12 cellular contexts compared by ENCODE assay signal in genomic region chr6:108736832-108737231, GRCh38.
DNase-seq lines count a peak whose midpoint lies in the region; ATAC-seq and TF ChIP-seq lines count a peak whose summit lies in the region.
"Had no signal": no experiment of that assay in that cellular context is flagged by ENCODE, and none has a peak within 500 bp of the region (broad histone marks: within the 10 kb centered on the region; RNA-seq: fewer than 3 reads in every experiment).

No MANE protein-coding gene starts in this region.

- H2BK12ac ChIP-seq in H9 (ENCODE audit: insufficient read length, low read depth, low read length), result no peak overlapping the region

- TF ChIP-seq CTCF in H9 (conservative IDR thresholded peaks at IDR 0.05), result no peak
- no peak for TF ChIP-seq CTCF in fibroblast of the aortic adventitia (IDR thresholded peaks at IDR 0.05; ENCODE audit: insufficient read depth, low read length)
- TF ChIP-seq CTCF in retinal pigment epithelial cell (conservative IDR thresholded peaks at IDR 0.05; ENCODE audit: low read depth, low read length), result no peak

- H3K27ac Mint-ChIP-seq in H9, result no peak overlapping the region; a peak in 2 of 7 replicates

- ATAC-seq in GM18907 (IDR thresholded peaks at IDR 0.05; ENCODE audit: unreplicated experiment), result no peak

- WGBS in H9 (ENCODE audit: extremely low coverage, insufficient read length, low lambda C conversion rate), result 100% methylated on average over 1 of the region's 4 CpGs

- H3K4me3 Mint-ChIP-seq in H9, result no peak overlapping the region; a peak in 1 of 5 replicates

- no peaks in the 10 kb centered on the region for H3K36me3 Mint-ChIP-seq in H9 (ENCODE audit: insufficient read depth in 1 of 3, low read depth in 3 of 3)

- no peak overlapping the region for H3K14ac ChIP-seq in H9 (ENCODE audit: insufficient read depth, low read length)

- DNase-seq in H9 (peak; percentile 85), SJSA1 (ENCODE audit: low read depth in 1 of 2, low spot score in 2 of 2) (peak; percentile 78 to 88), fibroblast of the aortic adventitia (ENCODE audit: low read depth) (peak; percentile 90), retinal pigment epithelial cell (ENCODE audit: low read depth) (peak; percentile 87), DMS79 (lab: John Stamatoyannopoulos, UW) (no peak), NCI-H1930 (lab: John Stamatoyannopoulos, UW) (no peak)
- no peak for DNase-seq in effector CD4-positive, alpha-beta T cell
- DNase-seq: activated CD4-positive, alpha-beta T cell treated with anti-CD3 and anti-CD28 coated beads, Interleukin-2, amount 50 U/mL, for 1 hour; NCI-H2171 treated with DMSO at 0.1 percent for 48 hours; occipital lobe; stimulated activated naive CD4-positive, alpha-beta T cell treated with Interleukin-2 at 50 U/mL for 16 hours had no signal

- H3K4me3 ChIP-seq in SJSA1 (no peak overlapping the region), fibroblast of the aortic adventitia (ENCODE audit: low read depth, low read length) (no peak overlapping the region), retinal pigment epithelial cell (ENCODE audit: low read length) (no peak overlapping the region)

- no peak overlapping the region for H2BK120ac ChIP-seq in H9 (ENCODE audit: low read depth, low read length, poor library complexity, severe bottlenecking)

- H3K9ac ChIP-seq in H9 (ENCODE audit: extremely low read depth, insufficient read length, low read length), result no peak overlapping the region

- H3K9me3 Mint-ChIP-seq in H9, result no peaks in the 10 kb centered on the region; a peak in 1 of 5 replicates

- H3K4me1 ChIP-seq in H9 (ENCODE audit: insufficient read depth, low read length) (peaks cover 4% of the 10 kb centered on the region; the same call in 1 of the 2 replicates), SJSA1 (replicated peaks) (peaks cover 41% of the 10 kb centered on the region)

- H3K79me2 ChIP-seq in H9 (ENCODE audit: insufficient read depth, low read length), result no peaks in the 10 kb centered on the region

- no peak overlapping the region for H4K5ac ChIP-seq in H9 (ENCODE audit: insufficient read length, low read depth, low read length)

- H3K79me1 ChIP-seq in H9 (ENCODE audit: insufficient read depth, low read depth, low read length, poor library complexity, severe bottlenecking), result no peaks in the 10 kb centered on the region

- H3T11ph ChIP-seq in H9 (ENCODE audit: low read length), result no peak overlapping the region

- H3K4me1 Mint-ChIP-seq in H9, result peaks cover 46 to 49% of the 10 kb centered on the region in 2 experiments

- no peak overlapping the region for H2BK5ac ChIP-seq in H9 (ENCODE audit: insufficient read length, low read length)

- no peak overlapping the region for H2AK5ac ChIP-seq in H9 (ENCODE audit: insufficient read length, low read length)

- H2AFZ ChIP-seq in H9 (ENCODE audit: low read length), result no peak overlapping the region

- H3K23ac ChIP-seq in H9 (ENCODE audit: insufficient read length, low read depth, low read length), result no peak overlapping the region

- H3K27ac ChIP-seq in H9 (ENCODE audit: insufficient read length, low read depth, low read length) (no peak overlapping the region), SJSA1 (peak overlapping the region; percentile 64)

- H2BK15ac ChIP-seq in H9 (ENCODE audit: low read depth, low read length), result no peak overlapping the region

- no peak overlapping the region for H4K8ac ChIP-seq in H9 (replicated peaks; ENCODE audit: insufficient read length, low read depth, low read length)

- no peak overlapping the region for H3K18ac ChIP-seq in H9 (ENCODE audit: insufficient read length, low read depth, low read length)

- H3K9me3 ChIP-seq in H9 (ENCODE audit: control insufficient read depth, low read depth, low read length), result no peaks in the 10 kb centered on the region
- no peaks in the 10 kb centered on the region for H3K9me3 ChIP-seq in SJSA1 (replicated peaks)

- no peaks in the 10 kb centered on the region for H3K27me3 ChIP-seq in H9 (ENCODE audit: insufficient read depth, low read length)
- no peaks in the 10 kb centered on the region for H3K27me3 ChIP-seq in SJSA1 (replicated peaks)

- no peak overlapping the region for H3K4me2 ChIP-seq in H9 (ENCODE audit: insufficient read depth, insufficient read length, low read length)

- no peak overlapping the region for H2BK20ac ChIP-seq in H9 (ENCODE audit: low read depth, low read length, poor library complexity, severe bottlenecking)

- no peaks in the 10 kb centered on the region for H4K20me1 ChIP-seq in H9 (ENCODE audit: control insufficient read depth, insufficient read depth, insufficient read length)

- H3K56ac ChIP-seq in H9 (ENCODE audit: insufficient read length, low read depth, low read length), result no peak overlapping the region

- no peak overlapping the region for H4K91ac ChIP-seq in H9 (ENCODE audit: insufficient read length, low read depth, low read length)

- H3K27me3 Mint-ChIP-seq in H9 (ENCODE audit: low read depth), result peaks cover 28% of the 10 kb centered on the region

- no peaks in the 10 kb centered on the region for H3K23me2 ChIP-seq in H9 (ENCODE audit: insufficient read length, low read depth, low read length, poor library complexity, severe bottlenecking)

- no peaks in the 10 kb centered on the region for H3K36me3 ChIP-seq in SJSA1

- H3K4ac ChIP-seq in H9 (ENCODE audit: low read depth, low read length), result no peak overlapping the region

Comparison
In these comparisons a context has a peak if more than half of its experiments do, and no peak if none do; other contexts are left out.
1. DNase-seq: peak in H9 (single experiment), SJSA1 (2 of 2), fibroblast of the aortic adventitia (single experiment) and retinal pigment epithelial cell (single experiment); none in DMS79 (single experiment), effector CD4-positive, alpha-beta T cell (single experiment) and NCI-H1930 (0 of 2).